Comparison of ENCODE assay signal across 9 cellular contexts in genomic region chr4:156677136-156677535, GRCh38.
DNase-seq lines count a peak whose midpoint lies in the region; ATAC-seq and TF ChIP-seq lines count a peak whose summit lies in the region.
"Had no signal": no experiment of that assay in that cellular context is flagged by ENCODE, and none has a peak within 500 bp of the region (broad histone marks: within the 10 kb centered on the region; RNA-seq: fewer than 3 reads in every experiment).

No MANE protein-coding gene starts in this region.

- TF ChIP-seq CTCF in LNCaP clone FGC (IDR thresholded peaks at IDR 0.05; ENCODE audit: control insufficient read depth, extremely low read depth, insufficient read depth): peak; percentile 67
- TF ChIP-seq CTCF in chondrocyte (IDR thresholded peaks at IDR 0.05): peak; percentile 75

- peak; percentile 65 for DNase-seq in DMS53 (lab: John Stamatoyannopoulos, UW)
- no peak for DNase-seq in DMS53 treated with DMSO at 0.1 percent for 48 hours (lab: John Stamatoyannopoulos, UW; ENCODE audit: unreplicated experiment)
- peak; percentile 21 for DNase-seq in LNCaP clone FGC (ENCODE audit: low read depth)
- DNase-seq in chondrocyte (ENCODE audit: low spot score): no peak
- peak; percentile 25 for DNase-seq in skeletal muscle cell (ENCODE audit: low read depth)
- DNase-seq in T-helper 9 cell: no peak
- no peak for DNase-seq in ecto neural progenitor cell (ENCODE audit: low spot score)
- DNase-seq: ACHN had no signal

- no peaks in the 10 kb centered on the region for H3K27me3 Mint-ChIP-seq in chondrocyte (ENCODE audit: low read depth)

- H3K9me3 Mint-ChIP-seq in chondrocyte (ENCODE audit: low read depth): no peaks in the 10 kb centered on the region

- no peak overlapping the region for H3K4me3 Mint-ChIP-seq in chondrocyte (ENCODE audit: unreplicated experiment)

- no peaks in the 10 kb centered on the region for H3K36me3 Mint-ChIP-seq in chondrocyte (ENCODE audit: low read depth)

- H3K4me3 ChIP-seq in LNCaP clone FGC (ENCODE audit: low read depth, low read length) (no peak overlapping the region), skeletal muscle cell (ENCODE audit: low read depth, low read length) (no peak overlapping the region)

- no peak for ATAC-seq in HG03135 (IDR thresholded peaks at IDR 0.05; ENCODE audit: unreplicated experiment)

- H3K4me1 Mint-ChIP-seq in chondrocyte (ENCODE audit: low read depth): peaks cover 15% of the 10 kb centered on the region

- peak overlapping the region; percentile 18 for H3K27ac Mint-ChIP-seq in chondrocyte (ENCODE audit: unreplicated experiment)

Comparison
In these comparisons a context has a peak if more than half of its experiments do, and no peak if none do; other contexts are left out.
1. DNase-seq: peak in DMS53 (single experiment), LNCaP clone FGC (single experiment) and skeletal muscle cell (single experiment); none in DMS53 treated with DMSO at 0.1 percent for 48 hours (single experiment), chondrocyte (single experiment), T-helper 9 cell (single experiment) and ecto neural progenitor cell (single experiment).